8 cellular contexts compared by ENCODE assay signal in the genomic region with DNA sequence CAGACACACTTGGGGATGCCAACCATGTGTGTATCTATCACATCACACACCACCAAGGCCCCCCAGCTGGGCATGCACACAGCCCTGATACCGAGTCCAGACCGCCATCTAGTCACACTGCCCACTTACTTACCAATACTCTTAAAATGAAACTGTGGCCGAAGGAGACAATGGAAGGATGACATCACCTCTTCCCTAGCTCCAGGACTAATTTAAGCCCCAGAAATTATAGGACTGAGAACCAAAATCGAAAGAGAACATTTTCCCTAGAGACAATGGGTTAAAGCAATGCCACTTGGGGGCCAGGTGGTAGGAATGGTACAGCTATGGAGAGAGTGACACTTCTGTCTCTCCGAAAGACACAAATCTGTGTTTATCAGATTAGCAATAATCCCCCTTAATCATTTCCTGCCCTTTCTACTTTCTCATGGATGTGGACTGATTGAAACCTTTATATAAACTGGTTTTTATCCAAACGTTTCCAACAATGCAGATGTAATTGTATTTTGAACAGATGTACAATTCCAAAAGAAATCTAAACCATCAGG. TPM values are rescaled to one million over a fixed set of nuclear protein-coding genes. Genes with fewer than 3 reads are reported as not detected.
DNase-seq lines count a peak whose midpoint lies in the region; TF ChIP-seq lines count a peak whose summit lies in the region.

No MANE protein-coding gene starts in this region.

- H3K4me1 Mint-ChIP-seq in MCF 10A (ENCODE audit: insufficient read depth, unreplicated experiment) (peaks cover 5% of the 10 kb centered on the region), osteocyte (ENCODE audit: unreplicated experiment) (peaks cover 10% of the 10 kb centered on the region)

- intact Hi-C loops in MCF 10A (cut with micrococcal nuclease), result no loop called here

- no peaks in the 10 kb centered on the region; the same call in 1 of the 2 replicates for H3K4me1 ChIP-seq in HAP-1

- no peak overlapping the region for H3K27ac ChIP-seq in brain microvascular endothelial cell

- H3K36me3 Mint-ChIP-seq in MCF 10A (ENCODE audit: insufficient read depth, unreplicated experiment), result no peaks in the 10 kb centered on the region
- H3K36me3 Mint-ChIP-seq in osteocyte (ENCODE audit: unreplicated experiment), result no peaks in the 10 kb centered on the region

- in situ Hi-C loops in HAP-1 (cut with MboI; ENCODE audit: low sequenced_read_pairs), result no loop called here
- in situ Hi-C loops in brain microvascular endothelial cell (cut with HindIII; ENCODE audit: low pct_ligation_motif_present, low sequenced_read_pairs), result no loop called here

- H3K36me3 ChIP-seq in MG63 (no peaks in the 10 kb centered on the region), HAP-1 (replicated peaks) (no peaks in the 10 kb centered on the region), brain microvascular endothelial cell (replicated peaks) (no peaks in the 10 kb centered on the region)

- DNase-seq in D341Med (ENCODE audit: low spot score), result peak; percentile 64
- no peak for DNase-seq in MG63
- no peak for DNase-seq in MCF 10A (ENCODE audit: unreplicated experiment)
- no peak for DNase-seq in osteocyte (ENCODE audit: extremely low spot score, unreplicated experiment)
- DNase-seq in stimulated activated naive CD4-positive, alpha-beta T cell treated with Interleukin-2 at 50 U/mL for 16 hours (lab: John Stamatoyannopoulos, UW), result no peak
- no peak for DNase-seq in kidney tubule cell (ENCODE audit: low spot score)
- DNase-seq in HAP-1 (ENCODE audit: low spot score in 2 of 2), result no peak
- no peak for DNase-seq in brain microvascular endothelial cell

- no peaks in the 10 kb centered on the region for H3K27me3 ChIP-seq in MG63
- H3K27me3 ChIP-seq in HAP-1 (ENCODE audit: low read depth), result no peaks in the 10 kb centered on the region
- H3K27me3 ChIP-seq in brain microvascular endothelial cell (replicated peaks), result no peaks in the 10 kb centered on the region

- CTCF ChIA-PET in MCF 10A (lab: Yijun Ruan, JAX), result interaction anchor here (0.6 to 1.3 kb wide), 5 partner anchors 8 to 390 kb away, joined by 3 to 4 read pairs (median 3); no protein-coding TSS in a partner anchor

- H3K27me3 Mint-ChIP-seq in MCF 10A (ENCODE audit: insufficient read depth, unreplicated experiment) (no peaks in the 10 kb centered on the region), osteocyte (ENCODE audit: unreplicated experiment) (no peaks in the 10 kb centered on the region)

- H3K4me3 ChIP-seq in MG63, result 0 out of 2 replicates have a peak overlapping the region, but pooled peaks have one; percentile 12
- no peak overlapping the region for H3K4me3 ChIP-seq in HAP-1
- H3K4me3 ChIP-seq in brain microvascular endothelial cell (ENCODE audit: low read depth, low read length), result no peak overlapping the region

- H3K9me3 ChIP-seq in MG63, result no peaks in the 10 kb centered on the region
- no peaks in the 10 kb centered on the region for H3K9me3 ChIP-seq in HAP-1

- no peak for TF ChIP-seq CTCF in MCF 10A (IDR thresholded peaks at IDR 0.05; ENCODE audit: unreplicated experiment)
- TF ChIP-seq CTCF in osteocyte (IDR thresholded peaks at IDR 0.05), result no peak
- no peak for TF ChIP-seq CTCF in brain microvascular endothelial cell (IDR thresholded peaks at IDR 0.05; ENCODE audit: low read depth, low read length, missing control alignments)

- H3K27ac Mint-ChIP-seq in MCF 10A (ENCODE audit: low read depth, unreplicated experiment) (no peak overlapping the region), osteocyte (ENCODE audit: unreplicated experiment) (peak overlapping the region; percentile 62)

- peak overlapping the region; percentile 66 for H3K4me3 Mint-ChIP-seq in MCF 10A (ENCODE audit: unreplicated experiment)
- H3K4me3 Mint-ChIP-seq in osteocyte (ENCODE audit: unreplicated experiment), result peak overlapping the region; percentile 75

- POLR2A ChIA-PET in MCF 10A (lab: Yijun Ruan, JAX), result no interaction called here

- BruUV-seq in MCF 10A (replicated peaks; lab: Mats Ljungman, UMichigan), result no TSS peak

- H3K9me3 Mint-ChIP-seq in MCF 10A (ENCODE audit: unreplicated experiment) (no peaks in the 10 kb centered on the region), osteocyte (ENCODE audit: unreplicated experiment) (no peaks in the 10 kb centered on the region)

RNA-seq across cellular contexts. Expression of gene GGACT, which starts 0.7 kb away (rescaled TPM):
- total RNA-seq in MG63 (2014; rRNA removed; shearing (Covaris generic); ENCODE audit: low replicate concordance), result 0.76 and 4.9 TPM in 2 replicates
- total RNA-seq in MCF 10A (2022), result 6.9 and 8.1 TPM in 2 replicates
- 7.1 and 10.4 TPM in 2 replicates for total RNA-seq in osteocyte
